14 cellular contexts compared by ENCODE assay signal in genomic region chr7:144454256-144455039, GRCh38. TPM values are rescaled to one million over a fixed set of nuclear protein-coding genes. Genes with fewer than 3 reads are reported as not detected.
A peak's percentile ranks its signal among the peaks of the same experiment; 100 is the strongest.
DNase-seq lines count a peak whose midpoint lies in the region; ATAC-seq, FAIRE-seq and TF ChIP-seq lines count a peak whose summit lies in the region.
"Had no signal": no experiment of that assay in that cellular context is flagged by ENCODE, and none has a peak within 500 bp of the region (broad histone marks: within the 10 kb centered on the region; RNA-seq: fewer than 3 reads in every experiment).

No MANE protein-coding gene starts in this region.

- H3K9me3 Mint-ChIP-seq in type B pancreatic cell, result no peaks in the 10 kb centered on the region

- no peaks in the 10 kb centered on the region for H3K27me3 Mint-ChIP-seq in type B pancreatic cell

- H3K27me3 ChIP-seq in cardiac muscle cell (no peaks in the 10 kb centered on the region), right atrium auricular region (no peaks in the 10 kb centered on the region), hepatocyte (no peaks in the 10 kb centered on the region)

- no peak overlapping the region for H3K27ac Mint-ChIP-seq in type B pancreatic cell

- H3K4me1 ChIP-seq in cardiac muscle cell (ENCODE audit: low read depth) (no peaks in the 10 kb centered on the region), right atrium auricular region (no peaks in the 10 kb centered on the region), hepatocyte (ENCODE audit: insufficient read depth) (no peaks in the 10 kb centered on the region)

- no peaks in the 10 kb centered on the region for H3K9me2 ChIP-seq in hepatocyte (replicated peaks; ENCODE audit: insufficient read depth)

- H3K79me2 ChIP-seq in hepatocyte, result no peaks in the 10 kb centered on the region

- H3K4me1 Mint-ChIP-seq in type B pancreatic cell (ENCODE audit: unreplicated experiment), result no peaks in the 10 kb centered on the region

- no peaks in the 10 kb centered on the region for H3K9me3 ChIP-seq in cardiac muscle cell (ENCODE audit: low read depth)
- no peaks in the 10 kb centered on the region for H3K9me3 ChIP-seq in right atrium auricular region
- H3K9me3 ChIP-seq in hepatocyte (ENCODE audit: low read depth), result no peaks in the 10 kb centered on the region

- no peak overlapping the region for H2AFZ ChIP-seq in hepatocyte

- H3K4me2 ChIP-seq in hepatocyte, result no peak overlapping the region

- FAIRE-seq in RCC 7860 (lab: Jason Lieb, UNC), result no peak
- FAIRE-seq: frontal cortex had no signal

- no peak overlapping the region for H3K27ac ChIP-seq in cardiac muscle cell
- no peak overlapping the region for H3K27ac ChIP-seq in right atrium auricular region
- H3K27ac ChIP-seq in hepatocyte, result no peak overlapping the region

- DNase-seq in cardiac muscle cell (ENCODE audit: low read depth in 1 of 2, low spot score in 1 of 2) (peak in 1 of 2 donors; percentile 10), right atrium auricular region (ENCODE audit: low spot score) (no peak), RCC 7860 (ENCODE audit: low spot score) (peak; percentile 23), hepatocyte (ENCODE audit: low spot score) (no peak), type B pancreatic cell (ENCODE audit: extremely low spot score, unreplicated experiment) (no peak), mucosa of gallbladder (ENCODE audit: low spot score) (no peak)
- DNase-seq: amniotic stem cell; C1 segment of cervical spinal cord; NCI-H146; SIG-M5; stimulated activated CD4-positive, alpha-beta T cell treated with anti-CD3 and anti-CD28 coated beads, Interleukin-2, amount 100 ng/mL, for 24 hours had no signal

- H3K4me3 ChIP-seq in cardiac muscle cell (no peak overlapping the region), right atrium auricular region (no peak overlapping the region), hepatocyte (no peak overlapping the region)

- H3K36me3 ChIP-seq in cardiac muscle cell, result no peaks in the 10 kb centered on the region
- H3K36me3 ChIP-seq in right atrium auricular region, result no peaks in the 10 kb centered on the region
- H3K36me3 ChIP-seq in hepatocyte (replicated peaks; ENCODE audit: insufficient read depth, low read depth), result no peaks in the 10 kb centered on the region

- 79% methylated on average over 3 of the region's 3 CpGs for WGBS in hepatocyte (ENCODE audit: low lambda C conversion rate, missing lambda C conversion rate)

- H3K4me3 Mint-ChIP-seq in type B pancreatic cell, result no peak overlapping the region

- no peak for ATAC-seq in GM18861 (IDR thresholded peaks at IDR 0.05; ENCODE audit: unreplicated experiment)
- ATAC-seq in GM18498 (IDR thresholded peaks at IDR 0.05; ENCODE audit: unreplicated experiment), result no peak

- TF ChIP-seq CTCF in cardiac muscle cell (IDR thresholded peaks at IDR 0.05; ENCODE audit: low read depth, low read length), result peak; percentile 43
- peak in 1 of 2 donors; percentile 46 for TF ChIP-seq CTCF in right atrium auricular region (IDR thresholded peaks at IDR 0.05)
- TF ChIP-seq CTCF in hepatocyte (IDR thresholded peaks at IDR 0.05; ENCODE audit: poor library complexity), result peak; percentile 44
- TF ChIP-seq CTCF in type B pancreatic cell (conservative IDR thresholded peaks at IDR 0.05), result peak; percentile 54

- H4K20me1 ChIP-seq in hepatocyte (ENCODE audit: insufficient read depth, poor library complexity, severe bottlenecking), result no peaks in the 10 kb centered on the region

- no peaks in the 10 kb centered on the region for H3K36me3 Mint-ChIP-seq in type B pancreatic cell

RNA-seq across cellular contexts. Expression of gene NOBOX, which starts 51.0 kb away (rescaled TPM):
- total RNA-seq in cardiac muscle cell, result not detected in 2 replicates
- not detected in 2 replicates for polyA plus RNA-seq in cardiac muscle cell
- total RNA-seq in right atrium auricular region, result not detected
- 0.07 TPM in 1 of 2 replicates, not detected in the other for total RNA-seq in hepatocyte
- polyA plus RNA-seq in hepatocyte, result 0.54 TPM in 1 of 2 replicates, not detected in the other
- total RNA-seq in type B pancreatic cell (ENCODE audit: low replicate concordance), result not detected in 2 replicates
- not detected for total RNA-seq in mucosa of gallbladder
- total RNA-seq: frontal cortex had no signal
